In the genomic region with DNA sequence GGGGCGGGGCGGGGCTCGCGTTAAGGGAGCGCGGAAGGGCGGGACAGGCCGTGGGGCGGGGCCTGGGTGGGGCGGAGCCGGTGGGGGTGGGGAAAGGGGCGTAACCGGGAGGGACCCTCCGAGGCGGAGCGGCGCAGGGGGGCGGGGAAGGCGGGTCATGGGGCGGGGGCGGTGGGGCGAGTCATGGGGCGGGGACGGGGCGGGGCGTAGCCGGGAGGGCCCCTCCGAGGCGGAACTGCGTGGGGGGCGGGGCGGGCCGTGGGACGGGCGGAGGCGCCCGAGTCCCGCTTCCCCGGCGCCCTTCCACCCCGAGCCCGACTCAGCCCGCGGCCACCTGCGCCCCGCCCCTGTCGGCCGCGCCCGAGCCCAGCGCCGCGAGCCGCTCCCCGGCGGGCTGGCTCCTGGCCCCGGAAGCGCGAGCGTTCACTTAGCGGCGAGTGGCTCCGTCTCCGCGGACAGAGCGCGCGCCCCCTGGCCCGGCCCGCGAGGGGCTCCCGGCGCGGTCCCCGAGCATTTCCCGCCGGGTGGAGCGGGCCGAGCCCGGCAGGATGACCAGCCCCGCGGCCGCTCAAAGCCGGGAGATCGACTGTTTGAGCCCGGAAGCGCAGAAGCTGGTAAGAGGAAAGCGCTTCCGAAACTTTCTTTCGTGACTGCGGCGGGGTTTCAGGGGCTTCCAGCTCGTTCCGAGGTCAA, we compare ENCODE assay signal across 8 cellular contexts.
DNase-seq lines count a peak whose midpoint lies in the region; ATAC-seq and TF ChIP-seq lines count a peak whose summit lies in the region.

No MANE protein-coding gene starts in this region.

- 1 to 2% methylated on average over 44 to 90 of the region's 94 CpGs for WGBS in lung, 2 donors

- intact Hi-C loops in dorsolateral prefrontal cortex (cut with DNase I): no loop called here

- H3K9me3 ChIP-seq in lung (ENCODE audit: control insufficient read depth in 2 of 2, insufficient read depth in 1 of 2, low read length in 1 of 2): no peaks in the 10 kb centered on the region

- H3K4me1 ChIP-seq in lung (ENCODE audit: control insufficient read depth in 2 of 2, insufficient read depth in 2 of 2, low read length in 2 of 2): peaks cover 24 to 36% of the 10 kb centered on the region in 2 donors

- TF ChIP-seq CTCF in AG09319 (IDR thresholded peaks at IDR 0.05; ENCODE audit: low read depth, low read length): no peak
- TF ChIP-seq CTCF in dorsolateral prefrontal cortex (IDR thresholded peaks at IDR 0.05 in 54 of 56, conservative IDR thresholded peaks at IDR 0.05 in 2 of 56; ENCODE audit: low read depth in 1 of 56, partially characterized antibody in 56 of 56): peak in 3 of 56 donors; percentile 8 to 37 (median 15)
- no peak for TF ChIP-seq CTCF in lung (IDR thresholded peaks at IDR 0.05; ENCODE audit: control extremely low read depth, extremely low read depth)

- H3K4me3 ChIP-seq in dorsolateral prefrontal cortex (peak overlapping the region; percentile 54 to 97 (median 78)), lung (peak overlapping the region; percentile 92)

- H3K36me3 ChIP-seq in lung (ENCODE audit: control insufficient read depth in 2 of 2, insufficient read depth in 2 of 2, low read length in 2 of 2): no peaks in the 10 kb centered on the region

- ATAC-seq in GM19023 (IDR thresholded peaks at IDR 0.05; ENCODE audit: unreplicated experiment) (peak; percentile 48), HG03175 (IDR thresholded peaks at IDR 0.05; ENCODE audit: unreplicated experiment) (peak; percentile 42), lung (ENCODE audit: insufficient read depth, low FRiP score) (peak; percentile 85)

- H3K27me3 ChIP-seq in dorsolateral prefrontal cortex (no peaks in the 10 kb centered on the region), lung (ENCODE audit: control insufficient read depth, insufficient read depth) (no peaks in the 10 kb centered on the region)

- peak; percentile 79 for DNase-seq in AG09319 (ENCODE audit: extremely low read depth, low read depth)
- peak; percentile 97 for DNase-seq in NCI-H69 (lab: John Stamatoyannopoulos, UW)
- DNase-seq in activated CD4-positive, alpha-beta T cell treated with anti-CD3 and anti-CD28 coated beads, Interleukin-2, amount 50 U/mL, for 4 hours: peak; percentile 92 to 94
- peak in 8 of 10 donors; percentile 54 to 92 (median 84) for DNase-seq in dorsolateral prefrontal cortex
- peak; percentile 97 for DNase-seq in lung (ENCODE audit: low spot score)
- peak; percentile 83 for DNase-seq in stimulated activated CD8-positive, alpha-beta memory T cell treated with anti-CD3 and anti-CD28 coated beads, Interleukin-12 subunit alpha, Interleukin-12 subunit beta, amount 100 ng/mL, for 24 hours (ENCODE audit: extremely low read depth)

- H3K27ac ChIP-seq in dorsolateral prefrontal cortex (peak overlapping the region in 54 of 59 donors; percentile 9 to 94 (median 78)), lung (ENCODE audit: low read depth in 1 of 2, low read length in 1 of 2) (peak overlapping the region; percentile 99 to 100)

Comparison
In these comparisons a context has a peak if more than half of its experiments do, and no peak if none do; other contexts are left out.
1. Peak in every context shown above with its lines: DNase-seq, ATAC-seq, H3K4me3 ChIP-seq and H3K27ac ChIP-seq.